Comparison of ENCODE assay signal across 8 cellular contexts in genomic region chr1:77605246-77606026, GRCh38.
A peak's percentile ranks its signal among the peaks of the same experiment; 100 is the strongest.
DNase-seq lines count a peak whose midpoint lies in the region; ATAC-seq and TF ChIP-seq lines count a peak whose summit lies in the region.

No MANE protein-coding gene starts in this region.

- H3K27me3 ChIP-seq in HL-60 (ENCODE audit: insufficient read depth, poor library complexity, severe bottlenecking): no peaks in the 10 kb centered on the region
- H3K27me3 ChIP-seq in CD4-positive, alpha-beta T cell (ENCODE audit: control insufficient read depth, insufficient read depth, low read length): no peaks in the 10 kb centered on the region

- H3K36me3 Mint-ChIP-seq in activated CD8-positive, alpha-beta T cell treated with anti-CD3 and anti-CD28 coated beads, Interleukin-2, amount 10 ng/mL, durations not matched to agents 7 days and 5 days (ENCODE audit: low read depth): peaks cover 48% of the 10 kb centered on the region
- H3K36me3 Mint-ChIP-seq in activated CD8-positive, alpha-beta memory T cell treated with anti-CD3 and anti-CD28 coated beads, Interleukin-2, amount 10 ng/mL, durations not matched to agents 7 days and 5 days: peaks cover 45% of the 10 kb centered on the region
- peaks cover 78% of the 10 kb centered on the region for H3K36me3 Mint-ChIP-seq in CD4-positive, alpha-beta T cell (ENCODE audit: low read depth)

- no peaks in the 10 kb centered on the region for H3K4me1 Mint-ChIP-seq in activated CD8-positive, alpha-beta T cell treated with anti-CD3 and anti-CD28 coated beads, Interleukin-2, amount 10 ng/mL, durations not matched to agents 7 days and 5 days (ENCODE audit: low read depth)
- H3K4me1 Mint-ChIP-seq in activated CD8-positive, alpha-beta memory T cell treated with anti-CD3 and anti-CD28 coated beads, Interleukin-2, amount 10 ng/mL, durations not matched to agents 7 days and 5 days: no peaks in the 10 kb centered on the region
- H3K4me1 Mint-ChIP-seq in CD4-positive, alpha-beta T cell (ENCODE audit: low read depth): peaks cover 34% of the 10 kb centered on the region

- DNase-seq in HL-60 (ENCODE audit: low read depth in 1 of 2, low spot score in 1 of 2): peak; percentile 27 to 83
- peak; percentile 95 for DNase-seq in foreskin melanocyte
- peak; percentile 47 for DNase-seq in smooth muscle cell of the brain vasculature (ENCODE audit: low read depth, low spot score)
- DNase-seq in activated CD4-positive, alpha-beta T cell treated with anti-CD3 and anti-CD28 coated beads for 48 hours: no peak
- DNase-seq in activated CD8-positive, alpha-beta T cell treated with anti-CD3 and anti-CD28 coated beads, Interleukin-2, amount 10 ng/mL, durations not matched to agents 7 days and 5 days: no peak
- DNase-seq in activated CD8-positive, alpha-beta memory T cell treated with anti-CD3 and anti-CD28 coated beads, Interleukin-2, amount 10 ng/mL, durations not matched to agents 7 days and 5 days: no peak
- no peak for DNase-seq in CD4-positive, alpha-beta T cell

- peaks cover 25% of the 10 kb centered on the region for H3K9me3 Mint-ChIP-seq in activated CD8-positive, alpha-beta T cell treated with anti-CD3 and anti-CD28 coated beads, Interleukin-2, amount 10 ng/mL, durations not matched to agents 7 days and 5 days (ENCODE audit: insufficient read depth)
- H3K9me3 Mint-ChIP-seq in activated CD8-positive, alpha-beta memory T cell treated with anti-CD3 and anti-CD28 coated beads, Interleukin-2, amount 10 ng/mL, durations not matched to agents 7 days and 5 days (ENCODE audit: low read depth): peaks cover 11% of the 10 kb centered on the region
- H3K9me3 Mint-ChIP-seq in CD4-positive, alpha-beta T cell: peaks cover 13% of the 10 kb centered on the region

- ATAC-seq in SK-N-SH treated with all-trans-retinoic acid at 6 μM for 48 hours: peak; percentile 49
- ATAC-seq in activated CD8-positive, alpha-beta T cell treated with anti-CD3 and anti-CD28 coated beads, Interleukin-2, amount 10 ng/mL, durations not matched to agents 7 days and 5 days: no peak
- no peak for ATAC-seq in activated CD8-positive, alpha-beta memory T cell treated with anti-CD3 and anti-CD28 coated beads, Interleukin-2, amount 10 ng/mL, durations not matched to agents 7 days and 5 days
- ATAC-seq in CD4-positive, alpha-beta T cell (ENCODE audit: poor library complexity): no peak

- H3K4me3 Mint-ChIP-seq in activated CD8-positive, alpha-beta T cell treated with anti-CD3 and anti-CD28 coated beads, Interleukin-2, amount 10 ng/mL, durations not matched to agents 7 days and 5 days: no peak overlapping the region
- H3K4me3 Mint-ChIP-seq in activated CD8-positive, alpha-beta memory T cell treated with anti-CD3 and anti-CD28 coated beads, Interleukin-2, amount 10 ng/mL, durations not matched to agents 7 days and 5 days: no peak overlapping the region
- H3K4me3 Mint-ChIP-seq in CD4-positive, alpha-beta T cell: no peak overlapping the region

- no peak for TF ChIP-seq CTCF in HL-60 (IDR thresholded peaks at IDR 0.05; ENCODE audit: insufficient read depth, low read length)
- no peak for TF ChIP-seq CTCF in CD4-positive, alpha-beta T cell (IDR thresholded peaks at IDR 0.05)

- intact Hi-C loops in CD4-positive, alpha-beta T cell (cut with DNase I, micrococcal nuclease): no loop called here

- POLR2A ChIA-PET in activated CD8-positive, alpha-beta T cell treated with anti-CD3 and anti-CD28 coated beads, Interleukin-2, amount 10 ng/mL, durations not matched to agents 7 days and 5 days (lab: Charles Lee): interaction anchor here (0.7 kb wide), 1 partner anchor 15 kb away, joined by 3 read pairs; no protein-coding TSS in a partner anchor
- POLR2A ChIA-PET in CD4-positive, alpha-beta T cell (lab: Charles Lee): no interaction called here

- H3K27ac Mint-ChIP-seq in activated CD8-positive, alpha-beta T cell treated with anti-CD3 and anti-CD28 coated beads, Interleukin-2, amount 10 ng/mL, durations not matched to agents 7 days and 5 days: no peak overlapping the region
- H3K27ac Mint-ChIP-seq in activated CD8-positive, alpha-beta memory T cell treated with anti-CD3 and anti-CD28 coated beads, Interleukin-2, amount 10 ng/mL, durations not matched to agents 7 days and 5 days: no peak overlapping the region
- H3K27ac Mint-ChIP-seq in CD4-positive, alpha-beta T cell: no peak overlapping the region

- peaks cover 21% of the 10 kb centered on the region for H3K9me3 ChIP-seq in CD4-positive, alpha-beta T cell (ENCODE audit: control insufficient read depth, low read length)

- 0 out of 2 replicates have a peak overlapping the region, but pooled peaks have one; percentile 4 for H3K27ac ChIP-seq in HL-60 (replicated peaks)
- no peak overlapping the region for H3K27ac ChIP-seq in CD4-positive, alpha-beta T cell (ENCODE audit: low read depth, low read length)

- H3K27me3 Mint-ChIP-seq in activated CD8-positive, alpha-beta T cell treated with anti-CD3 and anti-CD28 coated beads, Interleukin-2, amount 10 ng/mL, durations not matched to agents 7 days and 5 days (ENCODE audit: low read depth): no peaks in the 10 kb centered on the region
- H3K27me3 Mint-ChIP-seq in activated CD8-positive, alpha-beta memory T cell treated with anti-CD3 and anti-CD28 coated beads, Interleukin-2, amount 10 ng/mL, durations not matched to agents 7 days and 5 days: no peaks in the 10 kb centered on the region
- H3K27me3 Mint-ChIP-seq in CD4-positive, alpha-beta T cell: no peaks in the 10 kb centered on the region

- CTCF ChIA-PET in activated CD8-positive, alpha-beta T cell treated with anti-CD3 and anti-CD28 coated beads, Interleukin-2, amount 10 ng/mL, durations not matched to agents 7 days and 5 days (lab: Charles Lee): interaction anchor here (0.8 kb wide), 1 partner anchor 8 kb away, joined by 3 read pairs; no protein-coding TSS in a partner anchor
- CTCF ChIA-PET in activated CD8-positive, alpha-beta memory T cell treated with anti-CD3 and anti-CD28 coated beads, Interleukin-2, amount 10 ng/mL, durations not matched to agents 7 days and 5 days (lab: Charles Lee): interaction anchor here (0.6 kb wide), 1 partner anchor 18 kb away, joined by 3 read pairs; no protein-coding TSS in a partner anchor
- CTCF ChIA-PET in CD4-positive, alpha-beta T cell (lab: Charles Lee): no interaction called here

- no peak overlapping the region for H3K4me3 ChIP-seq in HL-60 (replicated peaks; ENCODE audit: insufficient read depth, low read length)

TF ChIP-seq in SK-N-SH treated with all-trans-retinoic acid at 6 μM for 48 hours, 23 proteins besides CTCF, POLR2A, EP300 and RAD21 (continues in another document):
- TF ChIP-seq SNAI2 (CRISPR knock-in tag; IDR thresholded peaks at IDR 0.05) (no peak), ZNF565 (CRISPR knock-in tag; conservative IDR thresholded peaks at IDR 0.05; ENCODE audit: low read depth) (no peak), ZNF70 (CRISPR knock-in tag; IDR thresholded peaks at IDR 0.05) (no peak), ESRRG (CRISPR knock-in tag; IDR thresholded peaks at IDR 0.05) (no peak), TCF4 (CRISPR knock-in tag; IDR thresholded peaks at IDR 0.05; ENCODE audit: borderline replicate concordance) (no peak), TOX (CRISPR knock-in tag; IDR thresholded peaks at IDR 0.05; ENCODE audit: borderline replicate concordance) (no peak), TSHZ2 (CRISPR knock-in tag; IDR thresholded peaks at IDR 0.05) (no peak), ZC3H10 (CRISPR knock-in tag; IDR thresholded peaks at IDR 0.05) (no peak), CSRNP3 (CRISPR knock-in tag; IDR thresholded peaks at IDR 0.05) (no peak)

Comparison
In these comparisons a context has a peak if more than half of its experiments do, and no peak if none do; other contexts are left out.
1. DNase-seq: peak in HL-60 (2 of 2), foreskin melanocyte (single experiment) and smooth muscle cell of the brain vasculature (single experiment); none in activated CD4-positive, alpha-beta T cell treated with anti-CD3 and anti-CD28 coated beads for 48 hours (single experiment), activated CD8-positive, alpha-beta T cell treated with anti-CD3 and anti-CD28 coated beads, Interleukin-2, amount 10 ng/mL, durations not matched to agents 7 days and 5 days (single experiment), activated CD8-positive, alpha-beta memory T cell treated with anti-CD3 and anti-CD28 coated beads, Interleukin-2, amount 10 ng/mL, durations not matched to agents 7 days and 5 days (single experiment) and CD4-positive, alpha-beta T cell (0 of 10).